Comparison of ENCODE assay signal across 9 cellular contexts in the genomic region with DNA sequence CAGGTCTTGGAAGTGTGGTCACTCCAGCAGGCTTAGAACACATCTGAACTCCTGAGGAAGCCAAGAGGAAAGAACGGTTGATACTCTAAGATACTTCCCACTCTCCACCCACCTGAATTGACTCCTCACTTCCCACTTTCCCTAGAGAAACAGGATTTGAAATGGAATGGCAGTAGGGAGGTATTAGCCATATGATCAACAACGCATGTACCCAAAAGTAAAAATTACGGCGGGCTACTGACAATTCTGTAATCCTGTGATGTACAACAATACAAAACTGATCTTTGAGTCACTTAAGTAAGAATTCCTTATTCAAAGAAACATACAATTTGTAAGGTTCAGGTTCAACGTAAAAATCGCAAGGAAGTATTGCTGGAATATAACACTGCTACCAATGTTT. TPM values are rescaled to one million over a fixed set of nuclear protein-coding genes. Genes with fewer than 3 reads are reported as not detected.
A peak's percentile ranks its signal among the peaks of the same experiment; 100 is the strongest.
DNase-seq lines count a peak whose midpoint lies in the region; ATAC-seq and TF ChIP-seq lines count a peak whose summit lies in the region.
"Had no signal": no experiment of that assay in that cellular context is flagged by ENCODE, and none has a peak within 500 bp of the region (broad histone marks: within the 10 kb centered on the region; RNA-seq: fewer than 3 reads in every experiment).

No MANE protein-coding gene starts in this region.

- CTCF ChIA-PET in Calu3 (lab: Charles Lee), result no interaction called here

- H3K27ac ChIP-seq in adrenal gland (peak overlapping the region in 4 of 5 donors; percentile 13 to 98 (median 57)), foreskin keratinocyte (peak overlapping the region; percentile 65)

- peak overlapping the region in 1 of 4 donors; percentile 74 for H3K4me3 ChIP-seq in adrenal gland

- ATAC-seq in foreskin keratinocyte (no peak), GM21737 (IDR thresholded peaks at IDR 0.05; ENCODE audit: unreplicated experiment) (no peak), GM19035 (IDR thresholded peaks at IDR 0.05; ENCODE audit: unreplicated experiment) (no peak), left lobe of liver (no peak)

- H3K27ac Mint-ChIP-seq in Calu3 (ENCODE audit: unreplicated experiment), result peak overlapping the region; percentile 47
- H3K27ac Mint-ChIP-seq in activated CD4-positive, alpha-beta T cell treated with anti-CD3 and anti-CD28 coated beads, Interleukin-2, amount 10 ng/mL, durations not matched to agents 24 days and 14 days, result no peak overlapping the region

- H3K4me1 ChIP-seq in adrenal gland (replicated peaks in 1 of 2), result peaks cover 0 to 40% of the 10 kb centered on the region in 2 donors
- peaks cover 21% of the 10 kb centered on the region for H3K4me1 ChIP-seq in foreskin keratinocyte

- H3K9me3 ChIP-seq in adrenal gland (replicated peaks in 1 of 3), result no peaks in the 10 kb centered on the region

- 56 to 67% (median 65%) methylated on average over 6 of the region's 6 CpGs for WGBS in adrenal gland, 4 donors

- H3K36me3 ChIP-seq in adrenal gland (replicated peaks in 1 of 2), result peaks cover 0 to 11% of the 10 kb centered on the region in 2 donors

- no peaks in the 10 kb centered on the region for H3K4me1 Mint-ChIP-seq in Calu3 (ENCODE audit: low read depth, unreplicated experiment)
- H3K4me1 Mint-ChIP-seq in activated CD4-positive, alpha-beta T cell treated with anti-CD3 and anti-CD28 coated beads, Interleukin-2, amount 10 ng/mL, durations not matched to agents 24 days and 14 days, result peaks cover 6% of the 10 kb centered on the region

- TF ChIP-seq CTCF in Calu3 (IDR thresholded peaks at IDR 0.05; ENCODE audit: unreplicated experiment) (no peak), adrenal gland (IDR thresholded peaks at IDR 0.05) (no peak), foreskin keratinocyte (conservative IDR thresholded peaks at IDR 0.05) (no peak)

- no peaks in the 10 kb centered on the region for H3K27me3 Mint-ChIP-seq in Calu3 (ENCODE audit: unreplicated experiment)
- peaks cover 20% of the 10 kb centered on the region for H3K27me3 Mint-ChIP-seq in activated CD4-positive, alpha-beta T cell treated with anti-CD3 and anti-CD28 coated beads, Interleukin-2, amount 10 ng/mL, durations not matched to agents 24 days and 14 days

- TF ChIP-seq POLR2A in adrenal gland (IDR thresholded peaks at IDR 0.05), result no peak

- no peak overlapping the region for H3K4me3 Mint-ChIP-seq in Calu3 (ENCODE audit: low read depth, unreplicated experiment)
- no peak overlapping the region for H3K4me3 Mint-ChIP-seq in activated CD4-positive, alpha-beta T cell treated with anti-CD3 and anti-CD28 coated beads, Interleukin-2, amount 10 ng/mL, durations not matched to agents 24 days and 14 days

- no peaks in the 10 kb centered on the region for H3K27me3 ChIP-seq in adrenal gland
- no peaks in the 10 kb centered on the region for H3K27me3 ChIP-seq in foreskin keratinocyte

- DNase-seq in Calu3, result no peak
- no peak for DNase-seq in adrenal gland
- peak in 1 of 2 donors; percentile 18 for DNase-seq in foreskin keratinocyte
- peak; percentile 43 for DNase-seq in putamen (ENCODE audit: low spot score)
- no peak for DNase-seq in activated CD4-positive, alpha-beta T cell treated with anti-CD3 and anti-CD28 coated beads, Interleukin-2, amount 10 ng/mL, durations not matched to agents 24 days and 14 days
- no peak for DNase-seq in left lobe of liver (ENCODE audit: low spot score)
- DNase-seq: activated CD4-positive, alpha-beta T cell treated with anti-CD3 and anti-CD28 coated beads, Interleukin-2, amount 50 U/mL, for 48 hours had no signal

- no peaks in the 10 kb centered on the region for H3K9me3 Mint-ChIP-seq in Calu3 (ENCODE audit: low read depth, unreplicated experiment)
- H3K9me3 Mint-ChIP-seq in activated CD4-positive, alpha-beta T cell treated with anti-CD3 and anti-CD28 coated beads, Interleukin-2, amount 10 ng/mL, durations not matched to agents 24 days and 14 days, result no peaks in the 10 kb centered on the region

- BruUV-seq in Calu3 (replicated peaks; lab: Mats Ljungman, UMichigan), result no TSS peak

- peaks cover 14% of the 10 kb centered on the region for H3K36me3 Mint-ChIP-seq in Calu3 (ENCODE audit: insufficient read depth, unreplicated experiment)
- H3K36me3 Mint-ChIP-seq in activated CD4-positive, alpha-beta T cell treated with anti-CD3 and anti-CD28 coated beads, Interleukin-2, amount 10 ng/mL, durations not matched to agents 24 days and 14 days (ENCODE audit: low read depth), result no peaks in the 10 kb centered on the region

- intact Hi-C loops in Calu3 (cut with micrococcal nuclease; ENCODE audit: unreplicated experiment), result no loop called here
- intact Hi-C loops in adrenal gland (cut with DNase I), result no loop called here
- intact Hi-C loops in activated CD4-positive, alpha-beta T cell treated with anti-CD3 and anti-CD28 coated beads, Interleukin-2, amount 10 ng/mL, durations not matched to agents 24 days and 14 days (cut with micrococcal nuclease), result no loop called here

RNA-seq across cellular contexts. Expression of a gene that starts 3.2 kb away (rescaled TPM):
- total RNA-seq in Calu3 (2022), result 13.3 and 13.6 TPM in 2 replicates
- total RNA-seq in adrenal gland, result 10 to 100 TPM; 10.9 to 36.7 (median 26.1) TPM
- polyA plus RNA-seq in adrenal gland, result 10 to 100 TPM; 14.6 to 20.2 (median 15.4) TPM
- total RNA-seq in foreskin keratinocyte, result 11.5 and 14.1 TPM in 2 replicates
- 7.1 and 10.5 TPM in 2 replicates for polyA plus RNA-seq in foreskin keratinocyte
- 0.21 TPM in 1 of 2 replicates, not detected in the other for total RNA-seq in activated CD4-positive, alpha-beta T cell treated with anti-CD3 and anti-CD28 coated beads, Interleukin-2, amount 10 ng/mL, durations not matched to agents 24 days and 14 days
- total RNA-seq in left lobe of liver, result 11.3 TPM
